8 cellular contexts compared by ENCODE assay signal in the genomic region with DNA sequence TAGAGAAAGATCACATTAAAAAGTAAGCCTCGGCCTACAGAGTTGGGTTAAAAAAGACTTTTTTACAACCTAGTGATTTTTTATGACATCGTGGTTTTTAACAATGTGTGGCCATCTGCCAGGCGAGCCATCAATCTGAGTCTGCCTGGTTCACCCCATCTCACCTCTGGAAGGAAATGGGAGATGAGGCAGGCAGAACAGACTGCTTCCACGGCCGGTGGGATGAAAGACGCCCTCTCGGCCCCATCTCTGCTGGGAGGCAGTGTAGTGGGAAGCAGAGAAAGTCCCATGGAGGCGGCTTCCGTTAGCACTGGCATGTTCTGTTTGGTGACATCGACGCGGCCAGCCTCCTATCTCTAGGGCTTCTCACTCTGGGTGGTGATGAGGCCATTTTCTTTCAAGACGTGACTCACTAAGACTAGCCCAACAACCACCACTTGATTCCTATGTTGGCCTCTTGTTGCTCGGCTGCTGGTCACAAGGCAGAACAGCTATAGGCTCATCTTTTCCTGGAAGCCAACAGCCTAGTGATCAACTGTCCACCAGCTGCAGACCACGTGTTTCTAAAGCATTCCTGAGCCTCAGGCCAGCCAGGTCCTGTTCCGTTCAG.
DNase-seq lines count a peak whose midpoint lies in the region; ATAC-seq and TF ChIP-seq lines count a peak whose summit lies in the region.

No MANE protein-coding gene starts in this region.

- intact Hi-C loops in heart left ventricle (cut with DNase I), result loop anchor here in 3 of 10 donors (5.0 kb wide), 3 partner anchors 37 to 47 kb away; no protein-coding TSS in a partner anchor
- intact Hi-C loops in activated T-helper 1 cell treated with anti-CD3 and anti-CD28 coated beads, Interleukin-12 subunit alpha, Interleukin-12 subunit beta, Interleukin-2, Interleukin-4 antibody, amounts not matched to agents 30 ng/mL and 10 ng/mL and 1 ng/mL, durations not matched to agents 14 hours and 24 hours and 36 hours (cut with micrococcal nuclease), result no loop called here

- H3K36me3 ChIP-seq in GM23248 (ENCODE audit: low read depth) (peaks cover 20% of the 10 kb centered on the region), heart left ventricle (peaks cover 0 to 18% (median 4%) of the 10 kb centered on the region in 9 donors)

- H3K27ac Mint-ChIP-seq in activated T-helper 17 cell treated with anti-CD3 and anti-CD28 coated beads, Interleukin-2, amount 50 U/mL, for 72 hours, result peak overlapping the region; percentile 23
- no peak overlapping the region for H3K27ac Mint-ChIP-seq in activated T-helper 1 cell treated with anti-CD3 and anti-CD28 coated beads, Interleukin-12 subunit alpha, Interleukin-12 subunit beta, Interleukin-2, Interleukin-4 antibody, amounts not matched to agents 30 ng/mL and 10 ng/mL and 1 ng/mL, durations not matched to agents 14 hours and 24 hours and 36 hours

- peak overlapping the region; percentile 86 for H3K9ac ChIP-seq in GM23248

- TF ChIP-seq POLR2A in heart left ventricle (IDR thresholded peaks at IDR 0.05), result no peak

- H3K9me2 ChIP-seq in GM23248 (ENCODE audit: insufficient read depth), result no peaks in the 10 kb centered on the region

- no peaks in the 10 kb centered on the region for H3K27me3 Mint-ChIP-seq in activated T-helper 17 cell treated with anti-CD3 and anti-CD28 coated beads, Interleukin-2, amount 50 U/mL, for 72 hours
- H3K27me3 Mint-ChIP-seq in activated T-helper 1 cell treated with anti-CD3 and anti-CD28 coated beads, Interleukin-12 subunit alpha, Interleukin-12 subunit beta, Interleukin-2, Interleukin-4 antibody, amounts not matched to agents 30 ng/mL and 10 ng/mL and 1 ng/mL, durations not matched to agents 14 hours and 24 hours and 36 hours (ENCODE audit: insufficient read depth), result no peaks in the 10 kb centered on the region

- H3F3A ChIP-seq in GM23248 (ENCODE audit: insufficient read depth), result peaks cover 94% of the 10 kb centered on the region

- peaks cover 98% of the 10 kb centered on the region for H3K4me1 ChIP-seq in GM23248 (ENCODE audit: insufficient read depth)
- peaks cover 14 to 99% (median 77%) of the 10 kb centered on the region in 12 donors for H3K4me1 ChIP-seq in heart left ventricle

- peaks cover 80% of the 10 kb centered on the region for H3K79me2 ChIP-seq in GM23248 (ENCODE audit: insufficient read depth)

- H2AFZ ChIP-seq in GM23248, result no peak overlapping the region

- H3K9me3 Mint-ChIP-seq in activated T-helper 17 cell treated with anti-CD3 and anti-CD28 coated beads, Interleukin-2, amount 50 U/mL, for 72 hours, result no peaks in the 10 kb centered on the region
- H3K9me3 Mint-ChIP-seq in activated T-helper 1 cell treated with anti-CD3 and anti-CD28 coated beads, Interleukin-12 subunit alpha, Interleukin-12 subunit beta, Interleukin-2, Interleukin-4 antibody, amounts not matched to agents 30 ng/mL and 10 ng/mL and 1 ng/mL, durations not matched to agents 14 hours and 24 hours and 36 hours, result no peaks in the 10 kb centered on the region

- no peaks in the 10 kb centered on the region for H3K9me3 ChIP-seq in GM23248 (ENCODE audit: low read depth)
- H3K9me3 ChIP-seq in heart left ventricle, result no peaks in the 10 kb centered on the region

- DNase-seq in GM23248 (peak; percentile 98), heart left ventricle (peak in 2 of 5 donors; percentile 35 to 37), DMS53 (lab: John Stamatoyannopoulos, UW) (no peak), epidermal melanocyte (ENCODE audit: insufficient read length, low spot score) (no peak)
- no peak for DNase-seq in activated T-helper 1 cell treated with anti-CD3 and anti-CD28 coated beads, Interleukin-12 subunit alpha, Interleukin-12 subunit beta, Interleukin-2, Interleukin-4 antibody, amounts not matched to agents 30 ng/mL and 10 ng/mL and 1 ng/mL, durations not matched to agents 14 hours and 24 hours and 36 hours (ENCODE audit: low spot score)
- no peak for DNase-seq in activated T-cell treated with anti-CD3 and anti-CD28 coated beads, Interleukin-2, amount 50 U/mL, for 1 hour

- peak overlapping the region; percentile 50 for H3K4me3 Mint-ChIP-seq in activated T-helper 17 cell treated with anti-CD3 and anti-CD28 coated beads, Interleukin-2, amount 50 U/mL, for 72 hours
- no peak overlapping the region for H3K4me3 Mint-ChIP-seq in activated T-helper 1 cell treated with anti-CD3 and anti-CD28 coated beads, Interleukin-12 subunit alpha, Interleukin-12 subunit beta, Interleukin-2, Interleukin-4 antibody, amounts not matched to agents 30 ng/mL and 10 ng/mL and 1 ng/mL, durations not matched to agents 14 hours and 24 hours and 36 hours

- peaks cover 3% of the 10 kb centered on the region for H3K4me1 Mint-ChIP-seq in activated T-helper 17 cell treated with anti-CD3 and anti-CD28 coated beads, Interleukin-2, amount 50 U/mL, for 72 hours
- H3K4me1 Mint-ChIP-seq in activated T-helper 1 cell treated with anti-CD3 and anti-CD28 coated beads, Interleukin-12 subunit alpha, Interleukin-12 subunit beta, Interleukin-2, Interleukin-4 antibody, amounts not matched to agents 30 ng/mL and 10 ng/mL and 1 ng/mL, durations not matched to agents 14 hours and 24 hours and 36 hours (ENCODE audit: low read depth), result no peaks in the 10 kb centered on the region

- peak overlapping the region; percentile 99 for H3K27ac ChIP-seq in GM23248
- H3K27ac ChIP-seq in heart left ventricle, result peak overlapping the region; percentile 42 to 87 (median 77)
- H3K27ac ChIP-seq in skin epidermis, result peak overlapping the region in 20 of 21 experiments; percentile 13 to 88 (median 72)

- H3K4me3 ChIP-seq in GM23248 (peak overlapping the region; percentile 52), heart left ventricle (peak overlapping the region in 1 of 12 donors; percentile 14), skin epidermis (no peak overlapping the region)

- ATAC-seq in activated T-helper 17 cell treated with anti-CD3 and anti-CD28 coated beads, Interleukin-2, amount 50 U/mL, for 72 hours (replicated peaks), result peak; percentile 24
- peak; percentile 36 to 42 (median 39) for ATAC-seq in heart left ventricle

- H3K4me2 ChIP-seq in GM23248 (ENCODE audit: unreplicated experiment), result peak overlapping the region; percentile 77

- no peak for TF ChIP-seq CTCF in heart left ventricle (IDR thresholded peaks at IDR 0.05)

- H4K20me1 ChIP-seq in GM23248 (ENCODE audit: insufficient read depth), result no peaks in the 10 kb centered on the region

- no peaks in the 10 kb centered on the region for H3K27me3 ChIP-seq in GM23248 (replicated peaks; ENCODE audit: insufficient read depth)
- H3K27me3 ChIP-seq in heart left ventricle, result no peaks in the 10 kb centered on the region

- H3K36me3 Mint-ChIP-seq in activated T-helper 17 cell treated with anti-CD3 and anti-CD28 coated beads, Interleukin-2, amount 50 U/mL, for 72 hours (ENCODE audit: low read depth), result no peaks in the 10 kb centered on the region
- no peaks in the 10 kb centered on the region for H3K36me3 Mint-ChIP-seq in activated T-helper 1 cell treated with anti-CD3 and anti-CD28 coated beads, Interleukin-12 subunit alpha, Interleukin-12 subunit beta, Interleukin-2, Interleukin-4 antibody, amounts not matched to agents 30 ng/mL and 10 ng/mL and 1 ng/mL, durations not matched to agents 14 hours and 24 hours and 36 hours (ENCODE audit: low read depth)

- 4% methylated on average over 16 of the region's 16 CpGs for WGBS in GM23248 (ENCODE audit: low coverage in 1 of 2, low lambda C conversion rate in 2 of 2, missing lambda C conversion rate in 2 of 2), 2 experiments
- 52 to 61% (median 56%) methylated on average over 14 to 16 of the region's 16 CpGs for WGBS in heart left ventricle, 4 donors

- in situ Hi-C loops in GM23248 (cut with MboI), result no loop called here
